ENCODE assay signal across 24 cellular contexts in the genomic region with DNA sequence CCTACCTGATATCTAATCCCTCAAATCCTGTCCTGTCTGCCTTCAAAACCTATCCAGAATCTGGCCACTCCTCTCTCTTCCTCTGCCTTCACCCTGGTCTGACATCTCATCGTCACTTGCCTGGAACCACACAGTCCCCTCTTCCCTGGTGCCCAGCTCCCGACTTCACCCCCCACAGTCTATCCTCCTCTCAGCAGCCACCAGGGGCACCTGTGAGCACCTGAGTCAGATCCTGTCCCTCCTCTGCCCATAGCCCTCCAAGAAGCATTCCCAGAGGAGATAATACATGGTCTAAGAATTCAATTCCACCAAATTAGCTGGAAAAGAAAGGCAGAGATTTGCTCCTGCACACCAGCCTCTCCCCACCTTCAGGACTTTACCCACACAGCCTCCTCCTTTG. TPM values are rescaled to one million over a fixed set of nuclear protein-coding genes. Genes with fewer than 3 reads are reported as not detected.
DNase-seq lines count a peak whose midpoint lies in the region; ATAC-seq and TF ChIP-seq lines count a peak whose summit lies in the region.
"Had no signal": no experiment of that assay in that cellular context is flagged by ENCODE, and none has a peak within 500 bp of the region (broad histone marks: within the 10 kb centered on the region; RNA-seq: fewer than 3 reads in every experiment).

No MANE protein-coding gene starts in this region.

- H3K79me2 ChIP-seq in DOHH2 (ENCODE audit: control insufficient read depth, low read length) = no peaks in the 10 kb centered on the region

- CTCF ChIA-PET in Panc1 (lab: Charles Lee) = no interaction called here

- DNase-seq in BE2C (no peak), Panc1 (ENCODE audit: low read depth, low spot score) (no peak), foreskin keratinocyte (no peak), epidermal melanocyte (ENCODE audit: insufficient read length, low spot score) (no peak), NOMO-1 treated with DMSO at 0.1 percent for 48 hours (lab: John Stamatoyannopoulos, UW; ENCODE audit: unreplicated experiment) (no peak)
- DNase-seq: activated naive CD4-positive, alpha-beta T cell; aorta; CD4-positive, alpha-beta memory T cell; DMS79 treated with DMSO at 0.1 percent for 48 hours; effector CD8-positive, alpha-beta T cell; glutamatergic neuron; HCEC 1CT; left ventricle myocardium inferior; mucosa of descending colon; NCI-H1417 treated with DMSO at 0.1 percent for 48 hours; Peyer's patch; small intestine had no signal

- H3K27ac ChIP-seq in DOHH2 (ENCODE audit: low read depth, low read length) (no peak overlapping the region), Panc1 (ENCODE audit: low read length) (no peak overlapping the region), foreskin keratinocyte (no peak overlapping the region)
- H3K27ac ChIP-seq: left ventricle myocardium inferior, Peyer's patch, tibial nerve had no signal

- ATAC-seq in Panc1 = 0 out of 2 replicates have a peak, but pooled peaks have one; percentile 70
- no peak for ATAC-seq in foreskin keratinocyte
- ATAC-seq in HG03439 (IDR thresholded peaks at IDR 0.05; ENCODE audit: unreplicated experiment) = no peak
- ATAC-seq: mucosa of descending colon had no signal

- in situ Hi-C loops in Panc1 (cut with HindIII; ENCODE audit: low pct_unique_long_range_greater_than_20kb, low sequenced_read_pairs) = no loop called here

- no peaks in the 10 kb centered on the region for H4K20me1 ChIP-seq in DOHH2 (ENCODE audit: control insufficient read depth, insufficient read depth, low read depth, low read length)

- no peaks in the 10 kb centered on the region for H3K4me1 ChIP-seq in BE2C
- no peaks in the 10 kb centered on the region for H3K4me1 ChIP-seq in DOHH2 (ENCODE audit: control insufficient read depth, low read length)
- no peaks in the 10 kb centered on the region for H3K4me1 ChIP-seq in Panc1 (ENCODE audit: control insufficient read depth, insufficient read depth, low read length)
- no peaks in the 10 kb centered on the region for H3K4me1 ChIP-seq in foreskin keratinocyte
- H3K4me1 ChIP-seq: left ventricle myocardium inferior, Peyer's patch, tibial nerve had no signal

- H3F3A ChIP-seq in DOHH2 (ENCODE audit: control insufficient read depth, insufficient read depth) = no peaks in the 10 kb centered on the region

- intact Hi-C loops in Panc1 (cut with micrococcal nuclease; ENCODE audit: unreplicated experiment) = no loop called here

- H3K9me2 ChIP-seq in DOHH2 (replicated peaks; ENCODE audit: control insufficient read depth, low read length) = no peaks in the 10 kb centered on the region

- H3K27me3 ChIP-seq in BE2C (no peaks in the 10 kb centered on the region), DOHH2 (ENCODE audit: control insufficient read depth, low read length) (no peaks in the 10 kb centered on the region), Panc1 (ENCODE audit: control insufficient read depth, insufficient read depth, low read length) (no peaks in the 10 kb centered on the region), foreskin keratinocyte (no peaks in the 10 kb centered on the region)
- H3K27me3 ChIP-seq: Peyer's patch had no signal

- H3K9me3 ChIP-seq in BE2C (peaks cover 9% of the 10 kb centered on the region), DOHH2 (ENCODE audit: control insufficient read depth, insufficient read depth, low read length) (peaks cover 18% of the 10 kb centered on the region; the same call in 1 of the 2 replicates), Panc1 (ENCODE audit: control insufficient read depth, insufficient read depth, low read depth, low read length) (no peaks in the 10 kb centered on the region)

- POLR2A ChIA-PET in Panc1 (lab: Charles Lee) = no interaction called here

- H3K36me3 ChIP-seq in BE2C = no peaks in the 10 kb centered on the region
- no peaks in the 10 kb centered on the region for H3K36me3 ChIP-seq in DOHH2 (ENCODE audit: control insufficient read depth, low read length)
- no peaks in the 10 kb centered on the region for H3K36me3 ChIP-seq in Panc1 (ENCODE audit: control insufficient read depth, insufficient read depth, low read length)
- H3K36me3 ChIP-seq: left ventricle myocardium inferior, Peyer's patch, tibial nerve had no signal

- BruUV-seq in Panc1 (replicated peaks; lab: Mats Ljungman, UMichigan) = no TSS peak

- H3K4me2 ChIP-seq in DOHH2 (ENCODE audit: low read length) = no peak overlapping the region

- H3K4me3 ChIP-seq in BE2C (ENCODE audit: low read depth, low read length) (no peak overlapping the region), DOHH2 (ENCODE audit: low read length) (no peak overlapping the region), Panc1 (ENCODE audit: low read depth in 2 of 2, low read length in 2 of 2) (no peak overlapping the region)
- H3K4me3 ChIP-seq: left ventricle myocardium inferior, mucosa of descending colon, Peyer's patch, tibial nerve had no signal

- peak; percentile 35; the same call in 1 of the 2 replicates for TF ChIP-seq CTCF in BE2C (IDR thresholded peaks at IDR 0.05; ENCODE audit: low read depth, low read length)
- peak; percentile 40 for TF ChIP-seq CTCF in DOHH2 (IDR thresholded peaks at IDR 0.05; ENCODE audit: low read depth, low read length, poor library complexity, severe bottlenecking)
- TF ChIP-seq CTCF in Panc1 (IDR thresholded peaks at IDR 0.05) = no peak
- TF ChIP-seq CTCF in foreskin keratinocyte (conservative IDR thresholded peaks at IDR 0.05) = peak; percentile 20

RNA-seq across cellular contexts. Expression of a gene that starts 48.9 kb away (rescaled TPM):
- not detected for polyA plus RNA-seq in BE2C (2012; ENCODE audit: insufficient read depth, insufficient read length, low read depth)
- total RNA-seq in Panc1 (2021; ENCODE audit: unreplicated experiment) = not detected
- not detected for polyA plus RNA-seq in Panc1 (2012; ENCODE audit: insufficient read length)
- total RNA-seq in foreskin keratinocyte = not detected in 2 replicates
- not detected in 2 replicates for polyA plus RNA-seq in foreskin keratinocyte
- total RNA-seq: aorta; CD4-positive, alpha-beta memory T cell; cerebellum; left ventricle myocardium inferior; mucosa of descending colon; Peyer's patch; pulmonary artery endothelial cell; SK-MEL-5; tibial nerve had no signal
- polyA plus RNA-seq: aorta; CD4-positive, alpha-beta memory T cell; neural cell; small intestine had no signal
